Comparison of ENCODE assay signal across 1 cellular context in genomic region chr7:84532196-84532595, GRCh38.
TF ChIP-seq lines count a peak whose summit lies in the region.

No MANE protein-coding gene starts in this region.

TF ChIP-seq in GM23338, 12 proteins besides CTCF, POLR2A, EP300 and RAD21 (continued from another document):
- no peak for TF ChIP-seq ZNF462 (CRISPR knock-in tag; IDR thresholded peaks at IDR 0.05)
- TF ChIP-seq ZNF114 (CRISPR knock-in tag; IDR thresholded peaks at IDR 0.05) = no peak
- TF ChIP-seq NANOG (IDR thresholded peaks at IDR 0.05; ENCODE audit: borderline replicate concordance) = 0 out of 2 replicates have a peak, but pooled peaks have one; percentile 25
- TF ChIP-seq EZH2 (IDR thresholded peaks at IDR 0.05; ENCODE audit: low read depth, unreplicated experiment) = no peak
